Comparison of ENCODE assay signal across 24 cellular contexts in genomic region chr9:77586591-77586990, GRCh38.
"Had no signal": no experiment of that assay in that cellular context is flagged by ENCODE, and none has a peak within 500 bp of the region (broad histone marks: within the 10 kb centered on the region; RNA-seq: fewer than 3 reads in every experiment).

No MANE protein-coding gene starts in this region.

- H3K27me3 ChIP-seq: gastroesophageal sphincter, heart right ventricle, right atrium auricular region, suprapubic skin, thyroid gland had no signal

- H3K9me3 ChIP-seq: gastroesophageal sphincter, heart right ventricle, mucosa of descending colon, prostate gland, right atrium auricular region, suprapubic skin, thyroid gland had no signal

- H3K4me1 ChIP-seq: prostate gland had no signal

- H3K4me3 ChIP-seq: coronary artery, gastroesophageal sphincter, heart right ventricle, lung, mucosa of descending colon, prostate gland, right atrium auricular region, smooth muscle cell, suprapubic skin, thyroid gland had no signal

- DNase-seq: dermis blood vessel endothelial cell; effector memory CD4-positive, alpha-beta T cell; heart right ventricle; hippocampal formation; kidney; mucosa of descending colon; naive thymus-derived CD4-positive, alpha-beta T cell; nephron progenitor cell; nucleus accumbens; stimulated activated CD4-positive, alpha-beta T cell treated with anti-CD3 and anti-CD28 coated beads, Interleukin-12 subunit alpha, Interleukin-12 subunit beta, amount 100 ng/mL, for 4 hours; stimulated activated CD4-positive, alpha-beta T cell treated with anti-CD3 and anti-CD28 coated beads, Interleukin-1b, Interleukin-23, amount 100 ng/mL, for 48 hours; stimulated activated CD4-positive, alpha-beta T cell treated with anti-CD3 and anti-CD28 coated beads, Interleukin-4, amount 100 ng/mL, for 1 hour; stimulated activated CD8-positive, alpha-beta memory T cell treated with anti-CD3 and anti-CD28 coated beads, Interleukin-4, amount 100 ng/mL, for 48 hours; stimulated activated naive CD4-positive, alpha-beta T cell; stimulated activated naive CD8-positive, alpha-beta T cell treated with anti-CD3 and anti-CD28 coated beads, Interleukin-15, amount 100 ng/mL, for 72 hours; thyroid gland had no signal

- H3K36me3 ChIP-seq: gastroesophageal sphincter, heart right ventricle, prostate gland, right atrium auricular region, suprapubic skin, thyroid gland had no signal

- H3K27ac ChIP-seq: coronary artery, gastroesophageal sphincter, heart right ventricle, prostate gland, right atrium auricular region, suprapubic skin, thyroid gland had no signal

- H3K4me2 ChIP-seq: smooth muscle cell had no signal

- FAIRE-seq: endothelial cell of umbilical vein, kidney had no signal
